ENCODE assay signal across 8 cellular contexts in genomic region chr3:185152433-185153169, GRCh38. TPM values are rescaled to one million over a fixed set of nuclear protein-coding genes. Genes with fewer than 3 reads are reported as not detected.
DNase-seq lines count a peak whose midpoint lies in the region; ATAC-seq and TF ChIP-seq lines count a peak whose summit lies in the region.

A gene with protein sequence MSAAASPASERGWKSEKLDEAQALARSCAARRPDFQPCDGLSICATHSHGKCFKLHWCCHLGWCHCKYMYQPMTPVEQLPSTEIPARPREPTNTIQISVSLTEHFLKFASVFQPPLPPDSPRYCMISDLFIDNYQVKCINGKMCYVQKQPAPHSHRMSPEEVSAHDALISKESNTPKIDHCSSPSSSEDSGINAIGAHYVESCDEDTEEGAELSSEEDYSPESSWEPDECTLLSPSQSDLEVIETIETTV (minus strand): TSS chr3:185153060. CDS start chr3:185152823, 237 bp downstream.

- H3K27me3 ChIP-seq in SU-DHL-6 (ENCODE audit: low read length) (no peaks in the 10 kb centered on the region), dorsolateral prefrontal cortex (peaks cover 0 to 35% (median 0%) of the 10 kb centered on the region in 45 donors), left lung (peaks cover 37 to 94% of the 10 kb centered on the region in 2 donors)

- H3K9me3 Mint-ChIP-seq in activated CD4-positive, alpha-beta T cell treated with anti-CD3 and anti-CD28 coated beads, Interleukin-2, amount 10 ng/mL, durations not matched to agents 24 days and 14 days, result no peaks in the 10 kb centered on the region

- peaks cover 4 to 18% of the 10 kb centered on the region in 2 donors for H3K4me1 ChIP-seq in left lung

- H2AFZ ChIP-seq in SU-DHL-6 (ENCODE audit: low read depth, low read length, severe bottlenecking), result peak within 1 kb of the TSS; percentile 89

- TF ChIP-seq CTCF in SU-DHL-6 (IDR thresholded peaks at IDR 0.05; ENCODE audit: insufficient read depth, low read length, poor library complexity, severe bottlenecking) (no peak), dorsolateral prefrontal cortex (IDR thresholded peaks at IDR 0.05 in 54 of 56, conservative IDR thresholded peaks at IDR 0.05 in 2 of 56; ENCODE audit: low read depth in 1 of 56, partially characterized antibody in 56 of 56) (peak in 3 of 56 donors; percentile 9 to 17 (median 10)), left lung (IDR thresholded peaks at IDR 0.05) (no peak)

- H3K4me2 ChIP-seq in SU-DHL-6 (ENCODE audit: low read depth, low read length, poor library complexity, severe bottlenecking), result peak within 1 kb of the TSS; percentile 42

- intact Hi-C loops in activated CD4-positive, alpha-beta T cell treated with anti-CD3 and anti-CD28 coated beads, Interleukin-2, amount 10 ng/mL, durations not matched to agents 24 days and 14 days (cut with micrococcal nuclease), result no loop called here
- intact Hi-C loops in dorsolateral prefrontal cortex (cut with DNase I) (no loop called here), left lung (cut with DNase I) (no loop called here)

- H3K36me3 Mint-ChIP-seq in activated CD4-positive, alpha-beta T cell treated with anti-CD3 and anti-CD28 coated beads, Interleukin-2, amount 10 ng/mL, durations not matched to agents 24 days and 14 days (ENCODE audit: low read depth), result no peaks in the 10 kb centered on the region

- no peaks in the 10 kb centered on the region for H4K20me1 ChIP-seq in SU-DHL-6 (ENCODE audit: low read depth, low read length)

- no peak within 1 kb of the TSS for H3K27ac ChIP-seq in SU-DHL-6 (ENCODE audit: low read depth, low read length)
- H3K27ac ChIP-seq in dorsolateral prefrontal cortex, result peak within 1 kb of the TSS in 58 of 59 donors; percentile 19 to 95 (median 86)
- peak within 1 kb of the TSS; percentile 26 to 81 for H3K27ac ChIP-seq in left lung

- peak within 1 kb of the TSS; percentile 46 for H3K4me3 ChIP-seq in SU-DHL-6 (ENCODE audit: insufficient read depth, low read length, poor library complexity, severe bottlenecking)
- peak within 1 kb of the TSS; percentile 48 to 84 (median 70) for H3K4me3 ChIP-seq in dorsolateral prefrontal cortex
- H3K4me3 ChIP-seq in left lung, result peak within 1 kb of the TSS; percentile 45 to 56

- H3K9me3 ChIP-seq in SU-DHL-6 (ENCODE audit: insufficient read depth, low read length) (no peaks in the 10 kb centered on the region), left lung (no peaks in the 10 kb centered on the region)

- peak within 1 kb of the TSS; percentile 79 for H3K4me3 Mint-ChIP-seq in activated CD4-positive, alpha-beta T cell treated with anti-CD3 and anti-CD28 coated beads, Interleukin-2, amount 10 ng/mL, durations not matched to agents 24 days and 14 days

- peak within 1 kb of the TSS; percentile 61 for H3K27ac Mint-ChIP-seq in activated CD4-positive, alpha-beta T cell treated with anti-CD3 and anti-CD28 coated beads, Interleukin-2, amount 10 ng/mL, durations not matched to agents 24 days and 14 days

- peak; percentile 79 for DNase-seq in activated CD4-positive, alpha-beta T cell treated with anti-CD3 and anti-CD28 coated beads, Interleukin-2, amount 10 ng/mL, durations not matched to agents 24 days and 14 days
- DNase-seq in activated CD4-positive, alpha-beta T cell treated with anti-CD3 and anti-CD28 coated beads, Interleukin-2, amount 50 U/mL, for 1 hour, result no peak
- DNase-seq in HT-29 (ENCODE audit: low spot score) (peak; percentile 7), dorsolateral prefrontal cortex (peak in 8 of 10 donors; percentile 25 to 72 (median 55)), left lung (peak in 1 of 2 donors; percentile 87), AML-193 (lab: John Stamatoyannopoulos, UW) (no peak)
- DNase-seq in stimulated activated CD4-positive, alpha-beta T cell treated with anti-CD3 and anti-CD28 coated beads, Interleukin-4, amount 100 ng/mL, for 1 hour, result peak; percentile 13

- H3K9ac ChIP-seq in SU-DHL-6 (ENCODE audit: low read length), result peak within 1 kb of the TSS; percentile 48

- H3K36me3 ChIP-seq in SU-DHL-6 (ENCODE audit: low read length) (no peaks in the 10 kb centered on the region), left lung (no peaks in the 10 kb centered on the region)

- peaks cover 4% of the 10 kb centered on the region for H3K4me1 Mint-ChIP-seq in activated CD4-positive, alpha-beta T cell treated with anti-CD3 and anti-CD28 coated beads, Interleukin-2, amount 10 ng/mL, durations not matched to agents 24 days and 14 days

- H3F3A ChIP-seq in SU-DHL-6 (ENCODE audit: insufficient read depth), result no peaks in the 10 kb centered on the region

- ATAC-seq in left lung, result peak; percentile 84

- H3K79me2 ChIP-seq in SU-DHL-6 (ENCODE audit: insufficient read depth, low read length), result no peaks in the 10 kb centered on the region

- peaks cover 35% of the 10 kb centered on the region for H3K27me3 Mint-ChIP-seq in activated CD4-positive, alpha-beta T cell treated with anti-CD3 and anti-CD28 coated beads, Interleukin-2, amount 10 ng/mL, durations not matched to agents 24 days and 14 days

- no peaks in the 10 kb centered on the region for H3K9me2 ChIP-seq in SU-DHL-6 (replicated peaks; ENCODE audit: insufficient read depth, low read length)

RNA-seq across cellular contexts. Expression of the gene that starts here (rescaled TPM):
- 0.02 and 0.05 TPM in 2 replicates for total RNA-seq in activated CD4-positive, alpha-beta T cell treated with anti-CD3 and anti-CD28 coated beads, Interleukin-2, amount 10 ng/mL, durations not matched to agents 24 days and 14 days
- not detected in 2 replicates for total RNA-seq in HT-29 (2014; rRNA removed; shearing (Covaris generic))
- total RNA-seq in dorsolateral prefrontal cortex (10 to 100 TPM; 14.6 to 44.9 (median 25.7) TPM), left lung (1 to 10 TPM; 2.2 to 3.8 TPM)

Comparison
In these comparisons a context has a peak if more than half of its experiments do, and no peak if none do; other contexts are left out.
1. Peak in DNase-seq in activated CD4-positive, alpha-beta T cell treated with anti-CD3 and anti-CD28 coated beads, Interleukin-2, amount 10 ng/mL, durations not matched to agents 24 days and 14 days; RNA of the gene not detected or under 1 TPM.
2. Peak in DNase-seq in HT-29; RNA of the gene not detected or under 1 TPM.
3. DNase-seq: peak in dorsolateral prefrontal cortex (8 of 10) and stimulated activated CD4-positive, alpha-beta T cell treated with anti-CD3 and anti-CD28 coated beads, Interleukin-4, amount 100 ng/mL, for 1 hour (single experiment); none in activated CD4-positive, alpha-beta T cell treated with anti-CD3 and anti-CD28 coated beads, Interleukin-2, amount 50 U/mL, for 1 hour (single experiment) and AML-193 (0 of 2).
4. Peak in every context shown above with its lines, with median percentiles within 50 percentile points of each other: H3K4me3 ChIP-seq.